4 cellular contexts compared by ENCODE assay signal in genomic region chr2:108119492-108119891, GRCh38.
TF ChIP-seq lines count a peak whose summit lies in the region.

No MANE protein-coding gene starts in this region.

TF ChIP-seq in HepG2, 621 proteins besides CTCF, POLR2A, EP300 and RAD21:
- TF ChIP-seq ZNF781 (CRISPR knock-in tag; IDR thresholded peaks at IDR 0.05; ENCODE audit: borderline replicate concordance, not compliant biosample characterization), result no peak
- TF ChIP-seq MAFK (conservative IDR thresholded peaks at IDR 0.05 in 1 of 2, IDR thresholded peaks at IDR 0.05 in 1 of 2; ENCODE audit: low read length in 2 of 2), result peak; percentile 85 to 91
- peak; percentile 81 for TF ChIP-seq MAFF (IDR thresholded peaks at IDR 0.05; ENCODE audit: low read depth, low read length)
TF ChIP-seq in HepG2: peak in this region for 2.

TF ChIP-seq in A549, 52 proteins besides CTCF, POLR2A, EP300 and RAD21:
- TF ChIP-seq MAFK (IDR thresholded peaks at IDR 0.05; ENCODE audit: partially characterized antibody), result peak; percentile 57
- TF ChIP-seq JUN (IDR thresholded peaks at IDR 0.05), result no peak

TF ChIP-seq in IMR-90, 13 proteins besides CTCF, POLR2A, EP300 and RAD21:
- TF ChIP-seq CEBPB (IDR thresholded peaks at IDR 0.05; ENCODE audit: low read depth, low read length) (no peak), MAFK (IDR thresholded peaks at IDR 0.05; ENCODE audit: low read depth, low read length) (peak; percentile 52; the same call in 1 of the 2 replicates)

TF ChIP-seq in K562, 482 proteins besides CTCF, POLR2A, EP300 and RAD21:
- TF ChIP-seq UBTF (IDR thresholded peaks at IDR 0.05; ENCODE audit: borderline replicate concordance in 1 of 2, low read depth in 2 of 2, low read length in 2 of 2) (no peak), SP2 (IDR thresholded peaks at IDR 0.05; ENCODE audit: extremely low read depth, low read depth, low read length, poor library complexity, severe bottlenecking) (no peak), MAFF (IDR thresholded peaks at IDR 0.05; ENCODE audit: low read length) (peak; percentile 8; the same call in 1 of the 2 replicates), ATF3 (IDR thresholded peaks at IDR 0.05) (no peak), ATF3 (CRISPR knock-in tag; conservative IDR thresholded peaks at IDR 0.05) (no peak), HNRNPK (IDR thresholded peaks at IDR 0.05; ENCODE audit: low read depth, low read length, poor library complexity, severe bottlenecking) (no peak), MAFK (IDR thresholded peaks at IDR 0.05; ENCODE audit: low read length) (0 out of 2 replicates have a peak, but pooled peaks have one; percentile 30), ZNF316 (IDR thresholded peaks at IDR 0.05) (peak; percentile 22; the same call in 1 of the 2 replicates)
